1 cellular context compared by ENCODE assay signal in genomic region chr10:86523348-86523747, GRCh38.
TF ChIP-seq lines count a peak whose summit lies in the region.

No MANE protein-coding gene starts in this region.

TF ChIP-seq in WTC11, 78 proteins besides CTCF, POLR2A, EP300 and RAD21 (continued from another document):
- TF ChIP-seq, protein P1, sequence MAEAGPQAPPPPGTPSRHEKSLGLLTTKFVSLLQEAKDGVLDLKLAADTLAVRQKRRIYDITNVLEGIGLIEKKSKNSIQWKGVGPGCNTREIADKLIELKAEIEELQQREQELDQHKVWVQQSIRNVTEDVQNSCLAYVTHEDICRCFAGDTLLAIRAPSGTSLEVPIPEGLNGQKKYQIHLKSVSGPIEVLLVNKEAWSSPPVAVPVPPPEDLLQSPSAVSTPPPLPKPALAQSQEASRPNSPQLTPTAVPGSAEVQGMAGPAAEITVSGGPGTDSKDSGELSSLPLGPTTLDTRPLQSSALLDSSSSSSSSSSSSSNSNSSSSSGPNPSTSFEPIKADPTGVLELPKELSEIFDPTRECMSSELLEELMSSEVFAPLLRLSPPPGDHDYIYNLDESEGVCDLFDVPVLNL (CRISPR knock-in tag; IDR thresholded peaks at IDR 0.05; ENCODE audit: borderline replicate concordance, low read depth) = no peak
